ENCODE assay signal across 20 cellular contexts in genomic region chr4:25207997-25208396, GRCh38. TPM values are rescaled to one million over a fixed set of nuclear protein-coding genes. Genes with fewer than 3 reads are reported as not detected.
DNase-seq lines count a peak whose midpoint lies in the region; ATAC-seq, FAIRE-seq and TF ChIP-seq lines count a peak whose summit lies in the region.
"Had no signal": no experiment of that assay in that cellular context is flagged by ENCODE, and none has a peak within 500 bp of the region (broad histone marks: within the 10 kb centered on the region; RNA-seq: fewer than 3 reads in every experiment).

No MANE protein-coding gene starts in this region.

- H3K9me3 ChIP-seq in right lobe of liver (no peaks in the 10 kb centered on the region), HepG2 (ENCODE audit: low read length) (no peaks in the 10 kb centered on the region), right cardiac atrium (ENCODE audit: control insufficient read depth, low read length) (peaks cover 2% of the 10 kb centered on the region)
- H3K9me3 ChIP-seq: A549, Caco-2 had no signal

- no peak overlapping the region for H2AFZ ChIP-seq in HepG2 (ENCODE audit: low read length)

- no peak for TF ChIP-seq POLR2A in right lobe of liver (IDR thresholded peaks at IDR 0.05)
- no peak for TF ChIP-seq POLR2A in HepG2 (IDR thresholded peaks at IDR 0.05; ENCODE audit: insufficient read depth in 1 of 2, low read depth in 2 of 2, low read length in 2 of 2)

- TF ChIP-seq CTCF in right lobe of liver (IDR thresholded peaks at IDR 0.05) (no peak), HepG2 (CRISPR knock-in tag; IDR thresholded peaks at IDR 0.05) (no peak)

- no peak overlapping the region for H3K4me2 ChIP-seq in HepG2 (ENCODE audit: low read depth, low read length)
- H3K4me2 ChIP-seq: A549; BLaER1 treated with 17β-estradiol and CSF1 and Interleukin-3, amounts not matched to agents 10 nM and 100 nM had no signal

- H3K9ac ChIP-seq in HepG2 (ENCODE audit: insufficient read depth, low read depth, low read length) = no peak overlapping the region
- H3K9ac ChIP-seq: BLaER1 treated with 17β-estradiol and CSF1 and Interleukin-3, amounts not matched to agents 10 nM and 100 nM had no signal

- no peak for TF ChIP-seq RAD21 in HepG2 (CRISPR knock-in tag; IDR thresholded peaks at IDR 0.05)

- H3K27ac ChIP-seq in right lobe of liver = no peak overlapping the region
- H3K27ac ChIP-seq in HepG2 (ENCODE audit: extremely low read length, insufficient read depth, low read length) = no peak overlapping the region
- H3K27ac ChIP-seq in right cardiac atrium (ENCODE audit: low read length) = no peak overlapping the region
- H3K27ac ChIP-seq: 22Rv1; A549; BLaER1 treated with 17β-estradiol and CSF1 and Interleukin-3, amounts not matched to agents 10 nM and 100 nM; C4-2B had no signal

- no peaks in the 10 kb centered on the region for H3K36me3 ChIP-seq in right lobe of liver
- H3K36me3 ChIP-seq in HepG2 (replicated peaks in 1 of 2; ENCODE audit: control insufficient read depth in 1 of 2, insufficient read depth in 2 of 2, low read length in 2 of 2) = no peaks in the 10 kb centered on the region
- H3K36me3 ChIP-seq: BLaER1 treated with 17β-estradiol and CSF1 and Interleukin-3, amounts not matched to agents 10 nM and 100 nM had no signal

- intact Hi-C loops in right lobe of liver (cut with DNase I) (no loop called here), HepG2 (cut with micrococcal nuclease; ENCODE audit: unreplicated experiment) (no loop called here), right cardiac atrium (cut with DNase I) (no loop called here)

- no TSS peak for BruUV-seq in HepG2 (replicated peaks; lab: Mats Ljungman, UMichigan)

- POLR2A ChIA-PET in HepG2 (lab: Yijun Ruan, JAX) = no interaction called here

- H4K20me1 ChIP-seq in HepG2 (ENCODE audit: insufficient read depth, low read length) = no peaks in the 10 kb centered on the region
- H4K20me1 ChIP-seq: BLaER1 treated with 17β-estradiol and CSF1 and Interleukin-3, amounts not matched to agents 10 nM and 100 nM had no signal

- DNase-seq in right lobe of liver (no peak), HepG2 (ENCODE audit: low spot score) (no peak), left lobe of liver (ENCODE audit: low spot score) (no peak), right cardiac atrium (no peak)
- DNase-seq: AML-193; Caco-2; Calu3; CD4-positive, alpha-beta T cell; CD8-positive, alpha-beta T cell; DND-41; EL; GDM1 had no signal

- H3K79me2 ChIP-seq in HepG2 (ENCODE audit: insufficient read depth, low read length) = no peaks in the 10 kb centered on the region

- WGBS in right lobe of liver (ENCODE audit: insufficient coverage, low coverage, low lambda C conversion rate, missing lambda C conversion rate) = 100% methylated on average over 1 of the region's 1 CpG
- WGBS in HepG2 (ENCODE audit: low lambda C conversion rate) = 95% methylated on average over 1 of the region's 1 CpG
- 90% methylated on average over 1 of the region's 1 CpG for WGBS in right cardiac atrium

- in situ Hi-C loops in HepG2 (cut with HindIII; ENCODE audit: extremely low pct_ligation_motif_present, low pct_unique_long_range_greater_than_20kb) = no loop called here

- no peak overlapping the region for H3K4me3 ChIP-seq in right lobe of liver
- no peak overlapping the region for H3K4me3 ChIP-seq in HepG2 (replicated peaks in 1 of 3; ENCODE audit: insufficient read depth in 1 of 3, low read depth in 2 of 3, low read length in 3 of 3)
- no peak overlapping the region for H3K4me3 ChIP-seq in right cardiac atrium (ENCODE audit: low read length)
- H3K4me3 ChIP-seq: A549; BLaER1 treated with 17β-estradiol and CSF1 and Interleukin-3, amounts not matched to agents 10 nM and 100 nM; GM12878 had no signal

- CTCF ChIA-PET in HepG2 (lab: Yijun Ruan, JAX; ENCODE audit: low intra/inter-chr PET ratio, low total read pairs) = no interaction called here

- peaks cover 0 to 5% (median 0%) of the 10 kb centered on the region in 4 donors for H3K4me1 ChIP-seq in right lobe of liver
- H3K4me1 ChIP-seq in HepG2 (ENCODE audit: insufficient read depth, low read length) = peaks cover 7% of the 10 kb centered on the region
- H3K4me1 ChIP-seq in right cardiac atrium (ENCODE audit: control insufficient read depth, insufficient read depth, low read length) = no peaks in the 10 kb centered on the region
- H3K4me1 ChIP-seq: A549; BLaER1 treated with 17β-estradiol and CSF1 and Interleukin-3, amounts not matched to agents 10 nM and 100 nM had no signal

- ATAC-seq in right lobe of liver (peak; percentile 20 to 91 (median 56)), HepG2 (no peak), left lobe of liver (peak; percentile 57), GM21737 (IDR thresholded peaks at IDR 0.05; ENCODE audit: unreplicated experiment) (no peak), right cardiac atrium (no peak)
- ATAC-seq: A549; CD8-positive, alpha-beta T cell; GM12878 had no signal

- TF ChIP-seq EP300 in HepG2 (IDR thresholded peaks at IDR 0.05; ENCODE audit: low read depth in 2 of 2, low read length in 2 of 2) (no peak), HepG2 (CRISPR knock-in tag; IDR thresholded peaks at IDR 0.05; ENCODE audit: borderline replicate concordance) (no peak)

- H3K27me3 ChIP-seq in right lobe of liver (no peaks in the 10 kb centered on the region), HepG2 (ENCODE audit: control insufficient read depth in 1 of 2, insufficient read depth in 2 of 2, low read length in 2 of 2) (no peaks in the 10 kb centered on the region; a peak in 1 of 5 replicates), right cardiac atrium (ENCODE audit: control insufficient read depth, insufficient read depth) (no peaks in the 10 kb centered on the region)
- H3K27me3 ChIP-seq: BLaER1 treated with 17β-estradiol and CSF1 and Interleukin-3, amounts not matched to agents 10 nM and 100 nM had no signal

- FAIRE-seq in HepG2 (lab: Jason Lieb, UNC) = no peak
- FAIRE-seq: A549, D721Med, GM12878, GM19239 had no signal

TF ChIP-seq in HepG2, 621 proteins besides CTCF, POLR2A, EP300 and RAD21 (continues in another document):
- TF ChIP-seq KDM2A (CRISPR knock-in tag; IDR thresholded peaks at IDR 0.05; ENCODE audit: borderline replicate concordance, low read depth) = no peak

RNA-seq across cellular contexts. Expression of gene PI4K2B, which starts 25.8 kb away (rescaled TPM):
- total RNA-seq in right lobe of liver = 10 to 100 TPM; 17.1 to 33.5 (median 22.8) TPM
- 25.8 and 40.8 TPM in 2 replicates for total RNA-seq in HepG2 (2016; rRNA removed; fragmentation: Illumina TruSeq; extraction: Trizol)
- total RNA-seq in HepG2 (2016; cell fraction: cytosol; rRNA removed; fragmentation: Illumina TruSeq; extraction: Trizol; ENCODE audit: low read depth) = 3.7 and 4.1 TPM in 2 replicates
- 24.9 and 40.9 TPM in 2 replicates for total RNA-seq in HepG2 (2016; cell fraction: insoluble cytoplasmic fraction; rRNA removed; fragmentation: Illumina TruSeq; extraction: Trizol)
- total RNA-seq in HepG2 (2016; cell fraction: membrane; rRNA removed; fragmentation: Illumina TruSeq; extraction: Trizol) = 17.4 and 21.4 TPM in 2 replicates
- 17.9 and 19.5 TPM in 2 replicates for total RNA-seq in HepG2 (2016; cell fraction: nucleus; rRNA removed; fragmentation: Illumina TruSeq; extraction: Trizol)
- polyA plus RNA-seq in HepG2 (2011; rRNA removed) = 5.4 and 6.9 TPM in 2 replicates
- polyA plus RNA-seq in HepG2 (2011; cell fraction: cytosol; rRNA removed) = 2.4 and 3.7 TPM in 2 replicates
- polyA plus RNA-seq in HepG2 (2011; cell fraction: nucleus; rRNA removed) = 2.4 TPM in 2 replicates
- polyA plus RNA-seq in HepG2 (2012) = 8.6 and 12.2 TPM in 2 replicates
- polyA plus RNA-seq in HepG2 (2016; cell fraction: cytosol; fragmentation: Illumina TruSeq; extraction: Trizol; ENCODE audit: low read depth) = 2.3 and 2.7 TPM in 2 replicates
- polyA plus RNA-seq in HepG2 (2016; cell fraction: insoluble cytoplasmic fraction; fragmentation: Illumina TruSeq; extraction: Trizol; ENCODE audit: low read depth) = 43.6 and 50.6 TPM in 2 replicates
- 11.4 and 12.6 TPM in 2 replicates for polyA plus RNA-seq in HepG2 (2016; cell fraction: membrane; fragmentation: Illumina TruSeq; extraction: Trizol; ENCODE audit: low read depth)
- 20.1 and 21.9 TPM in 2 replicates for polyA plus RNA-seq in HepG2 (2016; cell fraction: nucleus; fragmentation: Illumina TruSeq; extraction: Trizol; ENCODE audit: insufficient read depth, low read depth)
- 2.6 and 3.4 TPM in 2 replicates for polyA minus RNA-seq in HepG2 (2011; rRNA and poly(A)+ RNA removed; ENCODE audit: low replicate concordance)
- 3.4 and 6.0 TPM in 2 replicates for polyA minus RNA-seq in HepG2 (2011; cell fraction: cytosol; rRNA and poly(A)+ RNA removed)
- 8.8 and 9.7 TPM in 2 replicates for polyA minus RNA-seq in HepG2 (2011; cell fraction: nucleus; rRNA and poly(A)+ RNA removed)
- total RNA-seq in left lobe of liver = 23.0 TPM
- total RNA-seq in right cardiac atrium = 1 to 10 TPM; 2.3 to 4.0 (median 3.1) TPM
- 2.5 TPM for polyA plus RNA-seq in right cardiac atrium

RNA-seq across cellular contexts. Expression of gene SEPSECS, which starts 47.7 kb away (rescaled TPM):
- 10 to 100 TPM; 17.0 to 26.6 (median 22.7) TPM for total RNA-seq in right lobe of liver
- total RNA-seq in HepG2 (2016; rRNA removed; fragmentation: Illumina TruSeq; extraction: Trizol) = 14.3 and 17.1 TPM in 2 replicates
- total RNA-seq in HepG2 (2016; cell fraction: cytosol; rRNA removed; fragmentation: Illumina TruSeq; extraction: Trizol; ENCODE audit: low read depth) = 33.7 and 40.0 TPM in 2 replicates
- 13.3 and 16.6 TPM in 2 replicates for total RNA-seq in HepG2 (2016; cell fraction: insoluble cytoplasmic fraction; rRNA removed; fragmentation: Illumina TruSeq; extraction: Trizol)
- 18.7 and 20.0 TPM in 2 replicates for total RNA-seq in HepG2 (2016; cell fraction: membrane; rRNA removed; fragmentation: Illumina TruSeq; extraction: Trizol)
- 20.9 and 21.1 TPM in 2 replicates for total RNA-seq in HepG2 (2016; cell fraction: nucleus; rRNA removed; fragmentation: Illumina TruSeq; extraction: Trizol)
- 8.2 and 9.4 TPM in 2 replicates for polyA plus RNA-seq in HepG2 (2011; rRNA removed)
- 3.3 and 4.8 TPM in 2 replicates for polyA plus RNA-seq in HepG2 (2011; cell fraction: cytosol; rRNA removed)
- polyA plus RNA-seq in HepG2 (2011; cell fraction: nucleus; rRNA removed) = 8.3 and 10.6 TPM in 2 replicates
- polyA plus RNA-seq in HepG2 (2012) = 10.0 and 14.1 TPM in 2 replicates
- polyA plus RNA-seq in HepG2 (2016; cell fraction: cytosol; fragmentation: Illumina TruSeq; extraction: Trizol; ENCODE audit: low read depth) = 0.59 and 0.72 TPM in 2 replicates
- 7.3 and 8.6 TPM in 2 replicates for polyA plus RNA-seq in HepG2 (2016; cell fraction: insoluble cytoplasmic fraction; fragmentation: Illumina TruSeq; extraction: Trizol; ENCODE audit: low read depth)
- 1.5 and 1.7 TPM in 2 replicates for polyA plus RNA-seq in HepG2 (2016; cell fraction: membrane; fragmentation: Illumina TruSeq; extraction: Trizol; ENCODE audit: low read depth)
- 14.0 and 14.4 TPM in 2 replicates for polyA plus RNA-seq in HepG2 (2016; cell fraction: nucleus; fragmentation: Illumina TruSeq; extraction: Trizol; ENCODE audit: insufficient read depth, low read depth)
- 4.3 and 5.5 TPM in 2 replicates for polyA minus RNA-seq in HepG2 (2011; rRNA and poly(A)+ RNA removed; ENCODE audit: low replicate concordance)
- 9.5 and 17.6 TPM in 2 replicates for polyA minus RNA-seq in HepG2 (2011; cell fraction: cytosol; rRNA and poly(A)+ RNA removed)
- 60.2 and 61.7 TPM in 2 replicates for polyA minus RNA-seq in HepG2 (2011; cell fraction: nucleus; rRNA and poly(A)+ RNA removed)
- 24.9 TPM for total RNA-seq in left lobe of liver
- 1 to 10 TPM; 4.4 to 6.4 (median 4.7) TPM for total RNA-seq in right cardiac atrium
- polyA plus RNA-seq in right cardiac atrium = 2.1 TPM

Comparison
In these comparisons a context has a peak if more than half of its experiments do, and no peak if none do; other contexts are left out.
1. ATAC-seq: peak in right lobe of liver (4 of 4) and left lobe of liver (single experiment); none in HepG2 (single experiment), GM21737 (single experiment) and right cardiac atrium (0 of 2).